ENCODE assay signal across 1 cellular context in the genomic region with DNA sequence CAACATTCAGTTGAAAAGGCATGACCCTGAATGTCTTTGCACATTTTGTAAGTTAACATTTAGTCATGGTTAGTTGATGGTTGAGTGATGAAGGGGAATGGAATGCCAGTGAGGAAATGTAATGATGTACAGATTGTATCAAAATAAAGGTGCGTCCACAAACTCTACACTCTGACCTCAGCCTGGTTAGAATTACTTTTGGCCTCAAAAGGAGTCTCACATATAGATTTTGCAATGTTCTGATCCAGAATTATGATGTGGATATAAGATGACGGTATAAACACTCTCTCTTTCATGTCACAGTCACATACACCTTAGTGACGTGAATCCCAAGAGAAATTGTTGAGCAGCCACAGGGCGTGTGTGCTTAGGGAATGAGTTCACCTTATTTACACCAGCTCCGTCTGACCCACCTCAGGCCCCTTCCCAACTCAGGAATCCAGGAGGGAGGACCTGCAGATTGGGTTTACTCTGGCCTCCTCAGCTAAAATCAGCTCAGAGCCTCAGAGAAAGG.
A peak's percentile ranks its signal among the peaks of the same experiment; 100 is the strongest.
TF ChIP-seq lines count a peak whose summit lies in the region.

No MANE protein-coding gene starts in this region.

TF ChIP-seq in SK-N-SH, 30 proteins besides CTCF, POLR2A, EP300 and RAD21 (continued from another document):
- TF ChIP-seq NFIC (IDR thresholded peaks at IDR 0.05; ENCODE audit: borderline replicate concordance) (peak; percentile 47; the same call in 1 of the 2 replicates), CHD2 (IDR thresholded peaks at IDR 0.05; ENCODE audit: low read length, partially characterized antibody) (no peak), REST (IDR thresholded peaks at IDR 0.05; ENCODE audit: low read depth, low read length) (no peak), RCOR1 (IDR thresholded peaks at IDR 0.05; ENCODE audit: low read length) (no peak), FOXJ3 (CRISPR knock-in tag; IDR thresholded peaks at IDR 0.05) (no peak), ELF1 (IDR thresholded peaks at IDR 0.05) (no peak), MXI1 (IDR thresholded peaks at IDR 0.05; ENCODE audit: low read depth, low read length) (no peak), POLR2AphosphoS5 (IDR thresholded peaks at IDR 0.05; ENCODE audit: low read depth, low read length) (no peak), TAF1 (IDR thresholded peaks at IDR 0.05; ENCODE audit: borderline replicate concordance, low read depth, low read length) (no peak)
- TF ChIP-seq, protein P1, sequence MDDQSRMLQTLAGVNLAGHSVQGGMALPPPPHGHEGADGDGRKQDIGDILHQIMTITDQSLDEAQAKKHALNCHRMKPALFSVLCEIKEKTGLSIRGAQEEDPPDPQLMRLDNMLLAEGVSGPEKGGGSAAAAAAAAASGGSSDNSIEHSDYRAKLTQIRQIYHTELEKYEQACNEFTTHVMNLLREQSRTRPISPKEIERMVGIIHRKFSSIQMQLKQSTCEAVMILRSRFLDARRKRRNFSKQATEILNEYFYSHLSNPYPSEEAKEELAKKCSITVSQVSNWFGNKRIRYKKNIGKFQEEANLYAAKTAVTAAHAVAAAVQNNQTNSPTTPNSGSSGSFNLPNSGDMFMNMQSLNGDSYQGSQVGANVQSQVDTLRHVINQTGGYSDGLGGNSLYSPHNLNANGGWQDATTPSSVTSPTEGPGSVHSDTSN (IDR thresholded peaks at IDR 0.05), result peak; percentile 35; the same call in 1 of the 2 replicates
TF ChIP-seq in SK-N-SH: peak in this region for 6.
